9 cellular contexts compared by ENCODE assay signal in genomic region chr11:18761144-18761543, GRCh38. TPM values are rescaled to one million over a fixed set of nuclear protein-coding genes. Genes with fewer than 3 reads are reported as not detected.
"Had no signal": no experiment of that assay in that cellular context is flagged by ENCODE, and none has a peak within 500 bp of the region (broad histone marks: within the 10 kb centered on the region; RNA-seq: fewer than 3 reads in every experiment).

No MANE protein-coding gene starts in this region.

- H3K27ac ChIP-seq: GM23248, KMS-11 had no signal

- DNase-seq: GM23248, GOT3, H7, IMR-90 had no signal

- H3K36me3 ChIP-seq: HAP-1 had no signal

- H3K4me2 ChIP-seq: KMS-11 had no signal

- H2AFZ ChIP-seq: GM23248 had no signal

- H3K9me3 ChIP-seq: HAP-1 had no signal

- H3K9ac ChIP-seq: GM23248, KMS-11 had no signal

- H3K4me3 ChIP-seq: GM23248, HAP-1, K562 had no signal

- ATAC-seq: K562 had no signal

- H3K4me1 ChIP-seq: HAP-1 had no signal

RNA-seq across cellular contexts. Expression of gene PTPN5, which starts 30.5 kb away (rescaled TPM):
- total RNA-seq: GM23248, H4, HT-29, IMR-90, K562 had no signal
- polyA plus RNA-seq: GM23248, IMR-90, K562 had no signal

RNA-seq across cellular contexts. Expression of gene IGSF22, which starts 35.2 kb away (rescaled TPM):
- total RNA-seq: GM23248, H4, IMR-90, K562 had no signal
- polyA plus RNA-seq: GM23248, IMR-90, K562 had no signal
